In genomic region chr3:133479401-133479800, GRCh38 we compare ENCODE assay signal across 18 cellular contexts.
"Had no signal": no experiment of that assay in that cellular context is flagged by ENCODE, and none has a peak within 500 bp of the region (broad histone marks: within the 10 kb centered on the region; RNA-seq: fewer than 3 reads in every experiment).

No MANE protein-coding gene starts in this region.

- H3K4me1 ChIP-seq: body of pancreas had no signal

- H3K36me3 Mint-ChIP-seq: stimulated activated memory B cell treated with anti-CD40 and anti-IgM and Interleukin-4, amounts not matched to agents 10 μg/mL and 1 μg/mL and 100 μg/mL, for 72 hours had no signal

- H3K36me3 ChIP-seq: lower lobe of right lung, ovary, sigmoid colon, tibial nerve, vagina had no signal

- H3K27me3 Mint-ChIP-seq: activated naive CD8-positive, alpha-beta T cell treated with anti-CD3 and anti-CD28 coated beads for 36 hours; stimulated activated memory B cell treated with anti-CD40 and anti-IgM and Interleukin-4, amounts not matched to agents 10 μg/mL and 1 μg/mL and 100 μg/mL, for 72 hours had no signal

- H3K9me3 Mint-ChIP-seq: activated T-helper 1 cell treated with anti-CD3 and anti-CD28 coated beads, Interleukin-12 subunit alpha, Interleukin-12 subunit beta, Interleukin-2, Interleukin-4 antibody, amounts not matched to agents 30 ng/mL and 10 ng/mL and 1 ng/mL, durations not matched to agents 14 hours and 24 hours and 36 hours; stimulated activated memory B cell treated with anti-CD40 and anti-IgM and Interleukin-4, amounts not matched to agents 10 μg/mL and 1 μg/mL and 100 μg/mL, for 72 hours had no signal

- H3K27ac Mint-ChIP-seq: activated T-helper 1 cell treated with anti-CD3 and anti-CD28 coated beads, Interleukin-12 subunit alpha, Interleukin-12 subunit beta, Interleukin-2, Interleukin-4 antibody, amounts not matched to agents 30 ng/mL and 10 ng/mL and 1 ng/mL, durations not matched to agents 14 hours and 24 hours and 36 hours had no signal

- H3K4me3 Mint-ChIP-seq: activated naive CD8-positive, alpha-beta T cell treated with anti-CD3 and anti-CD28 coated beads for 36 hours; activated T-helper 1 cell treated with anti-CD3 and anti-CD28 coated beads, Interleukin-12 subunit alpha, Interleukin-12 subunit beta, Interleukin-2, Interleukin-4 antibody, amounts not matched to agents 30 ng/mL and 10 ng/mL and 1 ng/mL, durations not matched to agents 14 hours and 24 hours and 36 hours; stimulated activated memory B cell treated with anti-CD40 and anti-IgM and Interleukin-4, amounts not matched to agents 10 μg/mL and 1 μg/mL and 100 μg/mL, for 72 hours had no signal

- H3K4me3 ChIP-seq: body of pancreas, lower lobe of right lung, ovary, sigmoid colon, tibial nerve, vagina had no signal

- H3K27ac ChIP-seq: lower lobe of right lung, ovary, sigmoid colon, tibial nerve, vagina had no signal

- H3K27me3 ChIP-seq: body of pancreas, ovary, sigmoid colon, tibial nerve, vagina had no signal

- H3K9me3 ChIP-seq: body of pancreas, lower lobe of right lung, ovary, sigmoid colon, tibial nerve, vagina had no signal

- DNase-seq: activated naive CD8-positive, alpha-beta T cell treated with anti-CD3 and anti-CD28 coated beads for 36 hours; amygdala; central memory CD4-positive, alpha-beta T cell; cortex of kidney; effector CD4-positive, alpha-beta T cell; foreskin fibroblast; glutamatergic neuron; left cardiac atrium; lower lobe of right lung; ovary; sigmoid colon; stimulated activated CD4-positive, alpha-beta T cell treated with anti-CD3 and anti-CD28 coated beads, Interleukin-12 subunit alpha, Interleukin-12 subunit beta, amount 100 ng/mL, for 4 hours; stimulated activated CD4-positive, alpha-beta T cell treated with anti-CD3 and anti-CD28 coated beads, Interleukin-2, amount 100 ng/mL, for 24 hours had no signal
